In the genomic region with DNA sequence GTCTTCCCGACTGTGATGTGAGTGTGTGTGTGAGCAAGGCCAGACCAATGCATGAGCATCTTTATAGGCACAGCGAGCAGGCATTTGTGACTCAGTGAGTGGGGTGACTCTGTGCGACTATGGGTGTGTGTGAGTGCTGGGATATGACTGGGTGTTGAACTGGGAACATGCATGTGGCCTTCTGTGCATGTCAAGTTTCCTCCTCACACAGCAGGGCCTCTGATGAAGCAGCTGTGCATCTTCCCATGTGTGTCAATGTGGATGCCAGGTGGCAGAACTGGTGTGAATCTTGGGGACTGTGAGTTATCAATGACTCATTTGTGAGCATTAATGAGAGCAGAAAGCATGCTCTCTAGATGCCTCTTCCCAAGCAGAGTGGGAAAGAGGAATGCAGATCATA, we compare ENCODE assay signal across 18 cellular contexts. TPM values are rescaled to one million over a fixed set of nuclear protein-coding genes. Genes with fewer than 3 reads are reported as not detected.
"Had no signal": no experiment of that assay in that cellular context is flagged by ENCODE, and none has a peak within 500 bp of the region (broad histone marks: within the 10 kb centered on the region; RNA-seq: fewer than 3 reads in every experiment).

No MANE protein-coding gene starts in this region.

- H3K4me3 Mint-ChIP-seq: nephron progenitor cell; stimulated activated naive CD8-positive, alpha-beta T cell treated with anti-CD3 and anti-CD28 coated beads, Interleukin-15, Interleukin-2, amounts not matched to agents 100 ng/mL and 50 ng/mL, for 24 hours had no signal

- H3K27ac Mint-ChIP-seq: nephron progenitor cell; stimulated activated naive CD8-positive, alpha-beta T cell treated with anti-CD3 and anti-CD28 coated beads, Interleukin-15, Interleukin-2, amounts not matched to agents 100 ng/mL and 50 ng/mL, for 24 hours had no signal

- H3K4me3 ChIP-seq: ascending aorta, cardiac muscle cell, gastroesophageal sphincter, prostate gland, upper lobe of left lung had no signal

- H3K4me1 Mint-ChIP-seq: nephron progenitor cell had no signal

- ATAC-seq: gastroesophageal sphincter, sciatic nerve had no signal

- DNase-seq: activated CD4-positive, alpha-beta T cell treated with anti-CD3 and anti-CD28 coated beads for 1 hour; activated CD8-positive, alpha-beta memory T cell treated with anti-CD3 and anti-CD28 coated beads for 24 hours; activated effector memory CD4-positive, alpha-beta T cell treated with anti-CD3 and anti-CD28 coated beads, Interleukin-2, amount 50 U/mL, for 16 hours; kidney; mesendoderm; nephron progenitor cell; upper lobe of left lung had no signal

- H3K9me3 Mint-ChIP-seq: stimulated activated naive CD8-positive, alpha-beta T cell treated with anti-CD3 and anti-CD28 coated beads, Interleukin-15, Interleukin-2, amounts not matched to agents 100 ng/mL and 50 ng/mL, for 24 hours had no signal

- FAIRE-seq: endometrium, kidney had no signal

RNA-seq across cellular contexts. Expression of a gene that starts 12.1 kb away (rescaled TPM):
- total RNA-seq: ascending aorta; cardiac muscle cell; gastroesophageal sphincter; kidney; liver; omental fat pad; prostate gland; sciatic nerve; T-helper 2 cell treated with Interferon-gamma antibody and Interleukin-4, amounts not matched to agents 100 ng/mL and 5 ng/mL, for 36 hours; temporal lobe; upper lobe of left lung had no signal
- polyA plus RNA-seq: cardiac muscle cell, liver had no signal

RNA-seq across cellular contexts. Expression of a gene that starts 36.5 kb away (rescaled TPM):
- total RNA-seq: ascending aorta; cardiac muscle cell; gastroesophageal sphincter; kidney; liver; omental fat pad; prostate gland; sciatic nerve; T-helper 2 cell treated with Interferon-gamma antibody and Interleukin-4, amounts not matched to agents 100 ng/mL and 5 ng/mL, for 36 hours; temporal lobe; upper lobe of left lung had no signal
- polyA plus RNA-seq: cardiac muscle cell, liver had no signal

RNA-seq across cellular contexts. Expression of a gene that starts 45.7 kb away (rescaled TPM):
- total RNA-seq: ascending aorta, cardiac muscle cell, gastroesophageal sphincter, kidney, omental fat pad, prostate gland, temporal lobe, upper lobe of left lung had no signal
- polyA plus RNA-seq: cardiac muscle cell had no signal
